In genomic region chr5:176629317-176629852, GRCh38 we compare ENCODE assay signal across 18 cellular contexts. TPM values are rescaled to one million over a fixed set of nuclear protein-coding genes. Genes with fewer than 3 reads are reported as not detected.
DNase-seq lines count a peak whose midpoint lies in the region; ATAC-seq and TF ChIP-seq lines count a peak whose summit lies in the region.
"Had no signal": no experiment of that assay in that cellular context is flagged by ENCODE, and none has a peak within 500 bp of the region (broad histone marks: within the 10 kb centered on the region; RNA-seq: fewer than 3 reads in every experiment).

No MANE protein-coding gene starts in this region.

- H3K79me2 ChIP-seq in PC-3 (ENCODE audit: low read length): no peaks in the 10 kb centered on the region

- H3K9me3 Mint-ChIP-seq in CD8-positive, alpha-beta memory T cell: no peaks in the 10 kb centered on the region
- H3K9me3 Mint-ChIP-seq in endodermal cell: no peaks in the 10 kb centered on the region
- H3K9me3 Mint-ChIP-seq in neural crest cell: no peaks in the 10 kb centered on the region
- H3K9me3 Mint-ChIP-seq: activated CD4-positive, alpha-beta T cell treated with anti-CD3 and anti-CD28 coated beads, Interleukin-2, amount 10 ng/mL, durations not matched to agents 7 days and 5 days; activated T-helper 2 cell treated with anti-CD3 and anti-CD28 coated beads, Interferon-gamma antibody, Interleukin-2, Interleukin-4, amounts not matched to agents 10 μg/mL and 5 μg/mL and 100 μg/mL, durations not matched to agents 14 hours and 24 hours and 36 hours had no signal

- peak overlapping the region in 6 of 7 donors; percentile 14 to 64 (median 39) for H3K4me3 Mint-ChIP-seq in CD8-positive, alpha-beta memory T cell
- peak overlapping the region; percentile 46 for H3K4me3 Mint-ChIP-seq in endodermal cell
- peak overlapping the region; percentile 81 for H3K4me3 Mint-ChIP-seq in neural crest cell
- H3K4me3 Mint-ChIP-seq: activated CD4-positive, alpha-beta T cell treated with anti-CD3 and anti-CD28 coated beads, Interleukin-2, amount 10 ng/mL, durations not matched to agents 7 days and 5 days had no signal

- peaks cover 6% of the 10 kb centered on the region for H3K4me1 ChIP-seq in CD8-positive, alpha-beta memory T cell (ENCODE audit: insufficient read depth, low read length)
- H3K4me1 ChIP-seq in PC-3 (ENCODE audit: insufficient read depth, low read length): peaks cover 42% of the 10 kb centered on the region
- H3K4me1 ChIP-seq in endodermal cell (ENCODE audit: control insufficient read depth, insufficient read depth, low read length): no peaks in the 10 kb centered on the region
- H3K4me1 ChIP-seq in SJCRH30: no peaks in the 10 kb centered on the region

- H3K27ac ChIP-seq in CD8-positive, alpha-beta memory T cell (ENCODE audit: low read depth, low read length): no peak overlapping the region
- H3K27ac ChIP-seq in PC-3 (ENCODE audit: low read length) (no peak overlapping the region), endodermal cell (ENCODE audit: low read depth, low read length) (no peak overlapping the region), SJCRH30 (no peak overlapping the region)

- ATAC-seq in PC-3 (no peak), HG03135 (IDR thresholded peaks at IDR 0.05; ENCODE audit: unreplicated experiment) (no peak), HG02588 (IDR thresholded peaks at IDR 0.05; ENCODE audit: unreplicated experiment) (no peak)

- no peaks in the 10 kb centered on the region for H3K36me3 ChIP-seq in CD8-positive, alpha-beta memory T cell (ENCODE audit: insufficient read depth, low read length)
- H3K36me3 ChIP-seq in PC-3 (ENCODE audit: low read depth, low read length) (no peaks in the 10 kb centered on the region), endodermal cell (ENCODE audit: control insufficient read depth, insufficient read depth, low read length) (no peaks in the 10 kb centered on the region), SJCRH30 (no peaks in the 10 kb centered on the region)

- peaks cover 0 to 2% (median 0%) of the 10 kb centered on the region in 3 donors for H3K36me3 Mint-ChIP-seq in CD8-positive, alpha-beta memory T cell
- H3K36me3 Mint-ChIP-seq in endodermal cell (ENCODE audit: low read depth) (no peaks in the 10 kb centered on the region), neural crest cell (ENCODE audit: low read depth) (no peaks in the 10 kb centered on the region)

- peak overlapping the region in 1 of 8 donors; percentile 61 for H3K27ac Mint-ChIP-seq in CD8-positive, alpha-beta memory T cell
- no peak overlapping the region for H3K27ac Mint-ChIP-seq in endodermal cell
- H3K27ac Mint-ChIP-seq in neural crest cell (ENCODE audit: unreplicated experiment): no peak overlapping the region
- H3K27ac Mint-ChIP-seq: activated CD4-positive, alpha-beta T cell treated with anti-CD3 and anti-CD28 coated beads, Interleukin-2, amount 10 ng/mL, durations not matched to agents 7 days and 5 days; activated T-helper 2 cell treated with anti-CD3 and anti-CD28 coated beads, Interferon-gamma antibody, Interleukin-2, Interleukin-4, amounts not matched to agents 10 μg/mL and 5 μg/mL and 100 μg/mL, durations not matched to agents 14 hours and 24 hours and 36 hours; CD14-positive monocyte had no signal

- no peak overlapping the region for H3K4me3 ChIP-seq in CD8-positive, alpha-beta memory T cell (ENCODE audit: low read length)
- H3K4me3 ChIP-seq in PC-3 (ENCODE audit: low read length) (peak overlapping the region; percentile 66), endodermal cell (ENCODE audit: low read length) (peak overlapping the region; percentile 74), SJCRH30 (no peak overlapping the region)

- H3F3A ChIP-seq in PC-3 (ENCODE audit: low read length, unreplicated experiment): no peaks in the 10 kb centered on the region

- H4K20me1 ChIP-seq in PC-3 (ENCODE audit: low read length): no peaks in the 10 kb centered on the region

- intact Hi-C loops in PC-3 (cut with micrococcal nuclease): no loop called here

- H3K27me3 Mint-ChIP-seq in CD8-positive, alpha-beta memory T cell: peaks cover 37 to 72% of the 10 kb centered on the region in 2 donors
- peaks cover 83% of the 10 kb centered on the region for H3K27me3 Mint-ChIP-seq in endodermal cell (ENCODE audit: insufficient read depth)
- H3K27me3 Mint-ChIP-seq in neural crest cell (ENCODE audit: low read depth): peaks cover 91% of the 10 kb centered on the region

- no TSS peak for BruUV-seq in PC-3 (replicated peaks; lab: Mats Ljungman, UMichigan)

- H3K9me2 ChIP-seq in PC-3 (replicated peaks; ENCODE audit: low read length): no peaks in the 10 kb centered on the region

- H3K9me3 ChIP-seq in CD8-positive, alpha-beta memory T cell (ENCODE audit: low read length): no peaks in the 10 kb centered on the region
- H3K9me3 ChIP-seq in PC-3 (ENCODE audit: low read length): no peaks in the 10 kb centered on the region
- no peaks in the 10 kb centered on the region for H3K9me3 ChIP-seq in endodermal cell (ENCODE audit: control insufficient read depth, low read length)
- H3K9me3 ChIP-seq in SJCRH30 (replicated peaks): no peaks in the 10 kb centered on the region

- H3K4me1 Mint-ChIP-seq in CD8-positive, alpha-beta memory T cell: peaks cover 7 to 23% (median 14%) of the 10 kb centered on the region in 3 donors
- H3K4me1 Mint-ChIP-seq in endodermal cell (peaks cover 13% of the 10 kb centered on the region), neural crest cell (peaks cover 6% of the 10 kb centered on the region)

- H3K27me3 ChIP-seq in CD8-positive, alpha-beta memory T cell (ENCODE audit: insufficient read depth, low read length, poor library complexity, severe bottlenecking): peaks cover 41% of the 10 kb centered on the region
- peaks cover 18% of the 10 kb centered on the region; the same call in 1 of the 2 replicates for H3K27me3 ChIP-seq in PC-3 (ENCODE audit: low read length)
- H3K27me3 ChIP-seq in endodermal cell (ENCODE audit: control insufficient read depth, insufficient read depth, low read length, poor library complexity, severe bottlenecking): peaks cover 70% of the 10 kb centered on the region
- H3K27me3 ChIP-seq in SJCRH30: peaks cover 42% of the 10 kb centered on the region

- WGBS in endodermal cell (ENCODE audit: insufficient coverage in 1 of 2, insufficient read length in 1 of 2), 2 experiments: 9 to 18% methylated on average over 8 to 34 of the region's 34 CpGs

- CTCF ChIA-PET in CD8-positive, alpha-beta memory T cell (lab: Charles Lee): interaction anchor here (1.6 to 2.3 kb wide), 3 partner anchors 8 to 32 kb away, joined by 7 to 10 read pairs (median 9); partner anchors contain the start of gene TSPAN17
- CTCF ChIA-PET in PC-3 (lab: Charles Lee): no interaction called here

- no peak for TF ChIP-seq CTCF in PC-3 (conservative IDR thresholded peaks at IDR 0.05; ENCODE audit: low read depth, low read length)
- no peak for TF ChIP-seq CTCF in endodermal cell (conservative IDR thresholded peaks at IDR 0.05)
- no peak for TF ChIP-seq CTCF in neural crest cell (conservative IDR thresholded peaks at IDR 0.05)

- H3K9ac ChIP-seq in PC-3 (ENCODE audit: low read length) (no peak overlapping the region), endodermal cell (ENCODE audit: extremely low read depth, low read length, poor library complexity, severe bottlenecking) (no peak overlapping the region)

- H2AFZ ChIP-seq in PC-3 (ENCODE audit: low read length): peak overlapping the region; percentile 69

- DNase-seq in CD8-positive, alpha-beta memory T cell: no peak
- DNase-seq in PC-3 (no peak), endodermal cell (peak; percentile 60), neural crest cell (ENCODE audit: low read depth, low spot score) (no peak), epidermal melanocyte (ENCODE audit: insufficient read length, low spot score) (no peak), SJCRH30 (no peak)
- DNase-seq: activated CD4-positive, alpha-beta T cell treated with anti-CD3 and anti-CD28 coated beads, Interleukin-2, amount 10 ng/mL, durations not matched to agents 7 days and 5 days; GDM1; NCI-H1048; NCI-H226 had no signal

- POLR2A ChIA-PET in CD8-positive, alpha-beta memory T cell (lab: Charles Lee): no interaction called here
- POLR2A ChIA-PET in PC-3 (lab: Charles Lee; ENCODE audit: unreplicated experiment): no interaction called here

- peak overlapping the region; percentile 82 for H3K4me2 ChIP-seq in PC-3 (ENCODE audit: low read length)

RNA-seq across cellular contexts. Expression of gene SNCB, which starts 0.9 kb away (rescaled TPM):
- not detected for total RNA-seq in CD8-positive, alpha-beta memory T cell
- not detected for polyA plus RNA-seq in CD8-positive, alpha-beta memory T cell
- total RNA-seq in PC-3 (2014; rRNA removed): 2.1 and 8.6 TPM in 2 replicates
- total RNA-seq in endodermal cell: 1 to 10 TPM in 1 of 2 donors, under 1 TPM in 1; 0.22 to 1.8 TPM
- 0.25 TPM for polyA plus RNA-seq in endodermal cell (2013, experiment 1 of 2)
- polyA plus RNA-seq in endodermal cell (2013, experiment 2 of 2): 0.58 TPM
- 0.40 and 0.96 TPM in 2 replicates for total RNA-seq in neural crest cell
- not detected in 2 replicates for total RNA-seq in SJCRH30 (2014; rRNA removed; shearing (Covaris generic))
- total RNA-seq: activated CD4-positive, alpha-beta T cell treated with anti-CD3 and anti-CD28 coated beads, Interleukin-2, amount 10 ng/mL, durations not matched to agents 7 days and 5 days; activated T-helper 2 cell treated with anti-CD3 and anti-CD28 coated beads, Interferon-gamma antibody, Interleukin-2, Interleukin-4, amounts not matched to agents 10 μg/mL and 5 μg/mL and 100 μg/mL, durations not matched to agents 14 hours and 24 hours and 36 hours; HepG2; mononuclear cell had no signal
- polyA plus RNA-seq: CD14-positive monocyte, esophagus, HepG2 had no signal

RNA-seq across cellular contexts. Expression of gene EIF4E1B, which starts 1.1 kb away (rescaled TPM):
- not detected for total RNA-seq in CD8-positive, alpha-beta memory T cell
- not detected for polyA plus RNA-seq in CD8-positive, alpha-beta memory T cell
- total RNA-seq in PC-3 (2014; rRNA removed) (not detected in 2 replicates), endodermal cell (1 to 10 TPM; 1.4 to 2.0 TPM), neural crest cell (not detected in 2 replicates)
- 0.82 TPM for polyA plus RNA-seq in endodermal cell (2013, experiment 1 of 2)
- not detected for polyA plus RNA-seq in endodermal cell (2013, experiment 2 of 2)
- not detected in 2 replicates for total RNA-seq in SJCRH30 (2014; rRNA removed; shearing (Covaris generic))
- total RNA-seq: activated CD4-positive, alpha-beta T cell treated with anti-CD3 and anti-CD28 coated beads, Interleukin-2, amount 10 ng/mL, durations not matched to agents 7 days and 5 days; activated T-helper 2 cell treated with anti-CD3 and anti-CD28 coated beads, Interferon-gamma antibody, Interleukin-2, Interleukin-4, amounts not matched to agents 10 μg/mL and 5 μg/mL and 100 μg/mL, durations not matched to agents 14 hours and 24 hours and 36 hours; HepG2; right cardiac atrium had no signal
- polyA plus RNA-seq: CD14-positive monocyte, esophagus, HepG2, right cardiac atrium had no signal

RNA-seq across cellular contexts. Expression of gene TSPAN17, which starts 17.9 kb away (rescaled TPM):
- 10 to 100 TPM; 37.4 to 38.8 TPM for total RNA-seq in CD8-positive, alpha-beta memory T cell
- 26.2 TPM for polyA plus RNA-seq in CD8-positive, alpha-beta memory T cell
- total RNA-seq in PC-3 (2014; rRNA removed): 47.3 and 56.3 TPM in 2 replicates
- 10 to 100 TPM; 49.3 to 50.3 TPM for total RNA-seq in endodermal cell
- polyA plus RNA-seq in endodermal cell (2013, experiment 1 of 2): 35.5 TPM
- polyA plus RNA-seq in endodermal cell (2013, experiment 2 of 2): 34.8 TPM
- total RNA-seq in neural crest cell: 38.8 and 40.9 TPM in 2 replicates
- total RNA-seq in SJCRH30 (2014; rRNA removed; shearing (Covaris generic)): 25.3 and 26.5 TPM in 2 replicates

RNA-seq across cellular contexts. Expression of gene GPRIN1, which starts 19.4 kb away (rescaled TPM):
- 1 to 10 TPM; 2.3 to 2.7 TPM for total RNA-seq in CD8-positive, alpha-beta memory T cell
- polyA plus RNA-seq in CD8-positive, alpha-beta memory T cell: 0.43 TPM
- 18.7 and 19.9 TPM in 2 replicates for total RNA-seq in PC-3 (2014; rRNA removed)
- 1 to 10 TPM; 4.5 to 4.9 TPM for total RNA-seq in endodermal cell
- 10.4 TPM for polyA plus RNA-seq in endodermal cell (2013, experiment 1 of 2)
- 10.0 TPM for polyA plus RNA-seq in endodermal cell (2013, experiment 2 of 2)
- 35.9 and 39.0 TPM in 2 replicates for total RNA-seq in neural crest cell
- 6.5 and 6.9 TPM in 2 replicates for total RNA-seq in SJCRH30 (2014; rRNA removed; shearing (Covaris generic))

Comparison
In these comparisons a context has a peak if more than half of its experiments do, and no peak if none do; other contexts are left out.
1. H3K4me3 ChIP-seq: peak in PC-3 (single experiment) and endodermal cell (single experiment); none in CD8-positive, alpha-beta memory T cell (single experiment) and SJCRH30 (single experiment).
2. Peak in every context shown above with its lines, with median percentiles within 50 percentile points of each other: H3K4me3 Mint-ChIP-seq.